1 cellular context compared by ENCODE assay signal in the genomic region with DNA sequence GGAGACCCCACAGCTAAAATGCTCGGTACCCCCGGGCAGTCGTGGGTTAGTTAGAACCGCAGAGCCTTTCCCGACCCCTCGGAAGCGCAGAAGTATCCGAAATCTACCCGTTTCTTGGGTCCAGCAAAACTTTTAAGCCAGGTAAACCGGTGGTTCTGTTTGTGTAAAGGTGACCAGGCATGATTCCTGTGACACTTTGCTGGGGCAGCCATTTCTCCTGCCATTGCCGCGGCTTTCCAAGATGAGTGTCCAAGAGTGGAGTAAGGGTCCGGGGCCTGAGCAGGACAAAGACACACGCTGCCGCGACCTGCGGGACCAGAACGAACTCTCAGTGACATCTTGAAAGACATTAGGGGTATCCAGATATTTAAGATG.
TF ChIP-seq lines count a peak whose summit lies in the region.

No MANE protein-coding gene starts in this region.

TF ChIP-seq in H1, 55 proteins besides CTCF, POLR2A, EP300 and RAD21:
- TF ChIP-seq, protein P1, sequence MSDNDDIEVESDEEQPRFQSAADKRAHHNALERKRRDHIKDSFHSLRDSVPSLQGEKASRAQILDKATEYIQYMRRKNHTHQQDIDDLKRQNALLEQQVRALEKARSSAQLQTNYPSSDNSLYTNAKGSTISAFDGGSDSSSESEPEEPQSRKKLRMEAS (IDR thresholded peaks at IDR 0.05): no peak
- TF ChIP-seq TAF1 (IDR thresholded peaks at IDR 0.05; ENCODE audit: low read depth, low read length) (no peak), CREB1 (IDR thresholded peaks at IDR 0.05) (no peak), CEBPB (IDR thresholded peaks at IDR 0.05; ENCODE audit: low read depth, low read length) (no peak), POLR2AphosphoS5 (IDR thresholded peaks at IDR 0.05; ENCODE audit: low read depth, low read length) (no peak; the same call in none of the 2 replicates), JUN (IDR thresholded peaks at IDR 0.05; ENCODE audit: low read depth, low read length) (no peak), SRF (IDR thresholded peaks at IDR 0.05; ENCODE audit: low read depth, low read length) (no peak), SIRT6 (IDR thresholded peaks at IDR 0.05; ENCODE audit: low read length) (no peak), YY1 (IDR thresholded peaks at IDR 0.05; ENCODE audit: low read depth, low read length) (peak; percentile 88), TEAD4 (IDR thresholded peaks at IDR 0.05; ENCODE audit: low read depth, low read length) (no peak), CHD2 (IDR thresholded peaks at IDR 0.05; ENCODE audit: low read length) (no peak), HDAC6 (IDR thresholded peaks at IDR 0.05; ENCODE audit: low read depth, low read length) (no peak), ZNF274 (IDR thresholded peaks at IDR 0.05; ENCODE audit: borderline replicate concordance, extremely low read depth, low read length) (no peak), SP1 (IDR thresholded peaks at IDR 0.05; ENCODE audit: low read depth, low read length) (no peak), FOSL1 (IDR thresholded peaks at IDR 0.05; ENCODE audit: insufficient read depth, low read depth, low read length) (no peak), SAP30 (IDR thresholded peaks at IDR 0.05; ENCODE audit: insufficient read depth, insufficient replicate concordance, low read length) (peak; percentile 23), GABPA (IDR thresholded peaks at IDR 0.05; ENCODE audit: borderline replicate concordance, insufficient read depth, low read length) (no peak), TBP (IDR thresholded peaks at IDR 0.05; ENCODE audit: low read depth, low read length) (no peak), POU5F1 (IDR thresholded peaks at IDR 0.05; ENCODE audit: low read depth, low read length) (no peak), SIN3A (conservative IDR thresholded peaks at IDR 0.05 in 1 of 2, IDR thresholded peaks at IDR 0.05 in 1 of 2; ENCODE audit: low read depth in 1 of 2, low read length in 2 of 2) (peak in 1 of 2 experiments; percentile 14; a peak in 1 of 4 replicates), RBBP5 (IDR thresholded peaks at IDR 0.05; ENCODE audit: borderline replicate concordance, low read depth, low read length) (no peak), GTF2F1 (IDR thresholded peaks at IDR 0.05; ENCODE audit: borderline replicate concordance, low read depth, low read length) (no peak), CBX8 (IDR thresholded peaks at IDR 0.05; ENCODE audit: borderline replicate concordance, low read depth, low read length) (no peak), SUZ12 (IDR thresholded peaks at IDR 0.05; ENCODE audit: low read length) (no peak), ASH2L (IDR thresholded peaks at IDR 0.05; ENCODE audit: low read length) (peak; percentile 4), SP2 (IDR thresholded peaks at IDR 0.05; ENCODE audit: low read length) (no peak), BCL11A (IDR thresholded peaks at IDR 0.05; ENCODE audit: low read depth in 2 of 2, low read length in 2 of 2) (no peak), KDM1A (IDR thresholded peaks at IDR 0.05; ENCODE audit: borderline replicate concordance, low read length) (no peak), CBX5 (IDR thresholded peaks at IDR 0.05; ENCODE audit: low read depth, low read length) (no peak)
